In genomic region chr19:57578487-57579205, GRCh38 we compare ENCODE assay signal across 8 cellular contexts. TPM values are rescaled to one million over a fixed set of nuclear protein-coding genes. Genes with fewer than 3 reads are reported as not detected.
DNase-seq lines count a peak whose midpoint lies in the region; ATAC-seq, FAIRE-seq and TF ChIP-seq lines count a peak whose summit lies in the region.

Gene ZNF416 (minus strand): TSS chr19:57578911. CDS start chr19:57578704, 207 bp downstream.

- H3K27me3 ChIP-seq in BJ (ENCODE audit: control insufficient read depth, insufficient read depth, low read length): no peaks in the 10 kb centered on the region

- CTCF ChIA-PET in BJ (lab: Yijun Ruan, JAX): interaction anchor here (1.3 kb wide), 1 partner anchor 9 kb away, joined by 3 read pairs; no protein-coding TSS in a partner anchor

- POLR2A ChIA-PET in BJ (lab: Charles Lee): no interaction called here

- H3K36me3 ChIP-seq in BJ (ENCODE audit: control insufficient read depth, insufficient read depth, low read length): peaks cover 15% of the 10 kb centered on the region

- DNase-seq in BJ (ENCODE audit: low read depth) (peak; percentile 95), GM19239 (ENCODE audit: insufficient read length, low spot score) (peak; percentile 91), NCI-H510A treated with DMSO at 0.1 percent for 48 hours (lab: John Stamatoyannopoulos, UW) (peak; percentile 95), kidney tubule cell (ENCODE audit: low spot score) (peak; percentile 98)
- DNase-seq in activated CD4-positive, alpha-beta T cell treated with anti-CD3 and anti-CD28 coated beads for 4 hours: peak; percentile 96
- DNase-seq in stimulated activated CD4-positive, alpha-beta T cell treated with anti-CD3 and anti-CD28 coated beads, Interleukin-1b, Interleukin-23, amount 100 ng/mL, for 1 hour (ENCODE audit: low read depth in 2 of 2): peak; percentile 78 to 89

- H3K4me3 ChIP-seq in BJ (ENCODE audit: low read depth, low read length): peak within 1 kb of the TSS; percentile 87

- peak; percentile 39 for TF ChIP-seq CTCF in BJ (IDR thresholded peaks at IDR 0.05; ENCODE audit: insufficient read depth, low read depth, low read length)

- peak; percentile 99 for FAIRE-seq in GM19239 (lab: Jason Lieb, UNC)
- FAIRE-seq in colon (lab: Jason Lieb, UNC): peak; percentile 79

- ATAC-seq in HG03442 (IDR thresholded peaks at IDR 0.05; ENCODE audit: unreplicated experiment): peak; percentile 87

RNA-seq across cellular contexts. Expression of gene ZNF416, which starts in this region (rescaled TPM):
- 2.9 and 4.0 TPM in 2 replicates for polyA plus RNA-seq in BJ (2011; rRNA removed)
- 5.2 and 5.6 TPM in 2 replicates for polyA minus RNA-seq in BJ (2011; rRNA and poly(A)+ RNA removed)

Comparison
In these comparisons a context has a peak if more than half of its experiments do, and no peak if none do; other contexts are left out.
1. Peak in every context shown above with its lines: DNase-seq, ATAC-seq and H3K4me3 ChIP-seq.